Comparison of ENCODE assay signal across 8 cellular contexts in genomic region chr17:34146440-34147043, GRCh38.
DNase-seq lines count a peak whose midpoint lies in the region; ATAC-seq, FAIRE-seq and TF ChIP-seq lines count a peak whose summit lies in the region.

No MANE protein-coding gene starts in this region.

- H3K36me3 ChIP-seq in SK-N-SH (replicated peaks in 1 of 2; ENCODE audit: control insufficient read depth in 1 of 2, insufficient read depth in 2 of 2, low read length in 1 of 2) (no peaks in the 10 kb centered on the region), GM12878 (ENCODE audit: control insufficient read depth in 2 of 2, insufficient read depth in 2 of 2, low read length in 1 of 2) (no peaks in the 10 kb centered on the region), right lobe of liver (no peaks in the 10 kb centered on the region)

- H2AFZ ChIP-seq in SK-N-SH (ENCODE audit: low read depth) (no peak overlapping the region), GM12878 (ENCODE audit: control insufficient read depth, low read depth, low read length) (no peak overlapping the region)

- no peaks in the 10 kb centered on the region for H3F3A ChIP-seq in SK-N-SH (replicated peaks; ENCODE audit: insufficient read depth)

- DNase-seq in COR-L47 (lab: John Stamatoyannopoulos, UW), result peak; percentile 45
- DNase-seq in HPDE6-E6E7 (ENCODE audit: extremely low spot score), result peak; percentile 11
- DNase-seq in SK-N-SH, result peak; percentile 64
- no peak for DNase-seq in GM12878 (ENCODE audit: low read depth, low spot score)
- peak; percentile 51 to 77 (median 74) for DNase-seq in right lobe of liver

- H3K79me2 ChIP-seq in SK-N-SH (ENCODE audit: insufficient read depth), result no peaks in the 10 kb centered on the region
- H3K79me2 ChIP-seq in GM12878 (ENCODE audit: control insufficient read depth, insufficient read depth, low read length), result no peaks in the 10 kb centered on the region

- peak; percentile 87 for ATAC-seq in GM12878
- peak; percentile 74 to 95 (median 94) for ATAC-seq in right lobe of liver
- peak; percentile 55 for ATAC-seq in stimulated activated memory B cell treated with anti-CD40 and anti-IgM and Interleukin-4, amounts not matched to agents 10 μg/mL and 1 μg/mL and 100 μg/mL, for 72 hours
- no peak for ATAC-seq in HG03280 (IDR thresholded peaks at IDR 0.05; ENCODE audit: unreplicated experiment)
- no peak for ATAC-seq in HG02885 (IDR thresholded peaks at IDR 0.05; ENCODE audit: poor library complexity, unreplicated experiment)

- BruUV-seq in GM12878 (replicated peaks; lab: Mats Ljungman, UMichigan), result no TSS peak

- TF ChIP-seq CTCF in SK-N-SH (IDR thresholded peaks at IDR 0.05), result peak; percentile 46
- TF ChIP-seq CTCF in GM12878 (IDR thresholded peaks at IDR 0.05 in 2 of 3, conservative IDR thresholded peaks at IDR 0.05 in 1 of 3; ENCODE audit: control insufficient read depth in 2 of 3, extremely low read depth in 1 of 3, insufficient read depth in 1 of 3, low read depth in 3 of 3, low read length in 3 of 3), result peak; percentile 85 to 87 (median 87); a peak in 5 of 6 replicates
- TF ChIP-seq CTCF in right lobe of liver (IDR thresholded peaks at IDR 0.05), result peak; percentile 38 to 88 (median 80)

- intact Hi-C loops in GM12878 (cut with micrococcal nuclease; ENCODE audit: unreplicated experiment), result loop anchor here (1.0 to 5.0 kb wide), 4 partner anchors 66 to 367 kb away; no protein-coding TSS in a partner anchor
- intact Hi-C loops in right lobe of liver (cut with DNase I), result loop anchor here in 1 of 2 donors (10.0 kb wide), 1 partner anchor 72 kb away; no protein-coding TSS in a partner anchor

- no peak for TF ChIP-seq POLR2A in GM12878 (IDR thresholded peaks at IDR 0.05; ENCODE audit: low read depth, low read length)
- no peak for TF ChIP-seq POLR2A in right lobe of liver (IDR thresholded peaks at IDR 0.05)

- H3K36me3 Mint-ChIP-seq in stimulated activated memory B cell treated with anti-CD40 and anti-IgM and Interleukin-4, amounts not matched to agents 10 μg/mL and 1 μg/mL and 100 μg/mL, for 72 hours, result no peaks in the 10 kb centered on the region

- no peaks in the 10 kb centered on the region; a peak in 1 of 4 replicates for H3K4me1 ChIP-seq in SK-N-SH (ENCODE audit: control insufficient read depth in 1 of 2, insufficient read depth in 2 of 2, low read depth in 1 of 2, low read length in 1 of 2)
- H3K4me1 ChIP-seq in GM12878 (ENCODE audit: control insufficient read depth, insufficient read depth, low read length), result no peaks in the 10 kb centered on the region
- no peaks in the 10 kb centered on the region for H3K4me1 ChIP-seq in right lobe of liver

- no peaks in the 10 kb centered on the region for H3K4me1 Mint-ChIP-seq in stimulated activated memory B cell treated with anti-CD40 and anti-IgM and Interleukin-4, amounts not matched to agents 10 μg/mL and 1 μg/mL and 100 μg/mL, for 72 hours

- no peak overlapping the region for H3K4me2 ChIP-seq in SK-N-SH
- no peak overlapping the region for H3K4me2 ChIP-seq in GM12878 (ENCODE audit: control insufficient read depth, insufficient read depth)

- H3K27ac ChIP-seq in SK-N-SH (ENCODE audit: low read depth in 2 of 2, low read length in 1 of 2) (no peak overlapping the region), GM12878 (ENCODE audit: control insufficient read depth, insufficient read depth) (no peak overlapping the region), right lobe of liver (no peak overlapping the region)

- peaks cover 29% of the 10 kb centered on the region for H3K27me3 Mint-ChIP-seq in stimulated activated memory B cell treated with anti-CD40 and anti-IgM and Interleukin-4, amounts not matched to agents 10 μg/mL and 1 μg/mL and 100 μg/mL, for 72 hours

- H3K27ac Mint-ChIP-seq in stimulated activated memory B cell treated with anti-CD40 and anti-IgM and Interleukin-4, amounts not matched to agents 10 μg/mL and 1 μg/mL and 100 μg/mL, for 72 hours, result no peak overlapping the region

- TF ChIP-seq RAD21 in SK-N-SH (IDR thresholded peaks at IDR 0.05; ENCODE audit: low read length) (peak; percentile 85), GM12878 (IDR thresholded peaks at IDR 0.05; ENCODE audit: insufficient read depth, low read depth, low read length) (peak; percentile 88)

- POLR2A ChIA-PET in SK-N-SH (lab: Yijun Ruan, JAX) (interaction anchor here (1.0 kb wide), 1 partner anchor 11 kb away, joined by 3 read pairs; no protein-coding TSS in a partner anchor), GM12878 (lab: Charles Lee) (no interaction called here)

- RAD21 ChIA-PET in GM12878 (lab: Charles Lee; ENCODE audit: unreplicated experiment), result interaction anchor here (0.7 to 2.2 kb wide), 3 partner anchors 219 to 368 kb away, joined by 3 to 7 read pairs (median 4); no protein-coding TSS in a partner anchor

- 24% methylated on average over 5 of the region's 5 CpGs for WGBS in SK-N-SH (ENCODE audit: low lambda C conversion rate)
- WGBS in GM12878 (ENCODE audit: insufficient coverage, insufficient replicate concordance, low lambda C conversion rate, missing lambda C conversion rate), result 0% methylated on average over 5 of the region's 5 CpGs
- WGBS in right lobe of liver (ENCODE audit: insufficient coverage, low coverage, low lambda C conversion rate, missing lambda C conversion rate), result 32% methylated on average over 4 of the region's 5 CpGs

- H3K9ac ChIP-seq in SK-N-SH (no peak overlapping the region), GM12878 (ENCODE audit: control insufficient read depth, insufficient read depth, low read length) (no peak overlapping the region)

- H3K27me3 ChIP-seq in SK-N-SH (ENCODE audit: insufficient read depth) (no peaks in the 10 kb centered on the region), GM12878 (replicated peaks in 1 of 2; ENCODE audit: control insufficient read depth in 2 of 2, insufficient read depth in 2 of 2, low read length in 1 of 2) (no peaks in the 10 kb centered on the region), right lobe of liver (no peaks in the 10 kb centered on the region)

- no peaks in the 10 kb centered on the region for H4K20me1 ChIP-seq in SK-N-SH (ENCODE audit: insufficient read depth)
- no peaks in the 10 kb centered on the region for H4K20me1 ChIP-seq in GM12878 (ENCODE audit: control insufficient read depth, insufficient read depth)

- FAIRE-seq in GM12878 (lab: Jason Lieb, UNC), result peak; percentile 7

- no peaks in the 10 kb centered on the region for H3K9me3 ChIP-seq in SK-N-SH
- no peaks in the 10 kb centered on the region for H3K9me3 ChIP-seq in GM12878 (replicated peaks; ENCODE audit: control insufficient read depth, insufficient read depth, low read length)
- no peaks in the 10 kb centered on the region for H3K9me3 ChIP-seq in right lobe of liver

- no peaks in the 10 kb centered on the region for H3K9me2 ChIP-seq in SK-N-SH

- no peak overlapping the region for H3K4me3 Mint-ChIP-seq in stimulated activated memory B cell treated with anti-CD40 and anti-IgM and Interleukin-4, amounts not matched to agents 10 μg/mL and 1 μg/mL and 100 μg/mL, for 72 hours

- in situ Hi-C loops in GM12878 (cut with MboI), result loop anchor here (5.0 kb wide), 2 partner anchors 219 to 364 kb away; no protein-coding TSS in a partner anchor

- H3K9me3 Mint-ChIP-seq in stimulated activated memory B cell treated with anti-CD40 and anti-IgM and Interleukin-4, amounts not matched to agents 10 μg/mL and 1 μg/mL and 100 μg/mL, for 72 hours, result peaks cover 3% of the 10 kb centered on the region

- H3K4me3 ChIP-seq in SK-N-SH (ENCODE audit: low read depth in 2 of 2, low read length in 1 of 2), result no peak overlapping the region; a peak in 1 of 4 replicates
- no peak overlapping the region for H3K4me3 ChIP-seq in GM12878
- no peak overlapping the region for H3K4me3 ChIP-seq in right lobe of liver

- CTCF ChIA-PET in SK-N-SH (lab: Yijun Ruan, JAX), result interaction anchor here (0.6 to 8.6 kb wide), 53 partner anchors 11 to 627 kb away, joined by 3 to 162 read pairs (median 4); no protein-coding TSS in a partner anchor
- CTCF ChIA-PET in GM12878 (lab: Yijun Ruan, JAX), result interaction anchor here (1.0 to 3.8 kb wide), 11 partner anchors 14 to 371 kb away, joined by 3 to 48 read pairs (median 4); no protein-coding TSS in a partner anchor

- TF ChIP-seq EP300 in SK-N-SH (IDR thresholded peaks at IDR 0.05; ENCODE audit: borderline replicate concordance in 1 of 2, low read depth in 1 of 2, low read length in 1 of 2) (no peak), GM12878 (IDR thresholded peaks at IDR 0.05; ENCODE audit: borderline replicate concordance in 1 of 2, control insufficient read depth in 1 of 2, low read depth in 2 of 2, low read length in 2 of 2) (no peak)

- SMC1A ChIA-PET in GM12878 (lab: Charles Lee; ENCODE audit: uncharacterized antibody, unreplicated experiment), result interaction anchor here (0.6 to 2.9 kb wide), 6 partner anchors 182 to 369 kb away, joined by 3 to 13 read pairs (median 3); no protein-coding TSS in a partner anchor

TF ChIP-seq in SK-N-SH, 30 proteins besides CTCF, POLR2A, EP300 and RAD21 (continues in another document):
- TF ChIP-seq MXI1 (IDR thresholded peaks at IDR 0.05; ENCODE audit: low read depth, low read length) (no peak), NRF1 (IDR thresholded peaks at IDR 0.05; ENCODE audit: low read depth, low read length) (no peak), FOXJ3 (CRISPR knock-in tag; IDR thresholded peaks at IDR 0.05) (no peak), PBX3 (IDR thresholded peaks at IDR 0.05) (0 out of 2 replicates have a peak, but pooled peaks have one; percentile 4), JUND (IDR thresholded peaks at IDR 0.05) (no peak)

TF ChIP-seq in GM12878, 131 proteins besides CTCF, POLR2A, EP300 and RAD21 (continues in another document):
- TF ChIP-seq HCFC1 (IDR thresholded peaks at IDR 0.05; ENCODE audit: low read length) (no peak), PBX3 (IDR thresholded peaks at IDR 0.05; ENCODE audit: insufficient replicate concordance, low read depth, low read length) (peak; percentile 59), PKNOX1 (IDR thresholded peaks at IDR 0.05) (peak; percentile 77)

Comparison
In these comparisons a context has a peak if more than half of its experiments do, and no peak if none do; other contexts are left out.
1. ATAC-seq: peak in GM12878 (single experiment), right lobe of liver (4 of 4) and stimulated activated memory B cell treated with anti-CD40 and anti-IgM and Interleukin-4, amounts not matched to agents 10 μg/mL and 1 μg/mL and 100 μg/mL, for 72 hours (single experiment); none in HG03280 (single experiment) and HG02885 (single experiment).
2. Peak in every context shown above with its lines, with median percentiles within 50 percentile points of each other: CTCF ChIP-seq.